ENCODE assay signal across 1 cellular context in genomic region chr5:119302449-119302848, GRCh38.
TF ChIP-seq lines count a peak whose summit lies in the region.

No MANE protein-coding gene starts in this region.

TF ChIP-seq in HepG2, 621 proteins besides CTCF, POLR2A, EP300 and RAD21 (continued from another document):
- TF ChIP-seq HBP1 (CRISPR knock-in tag; IDR thresholded peaks at IDR 0.05; ENCODE audit: low read depth) (no peak), ARID5B (CRISPR knock-in tag; IDR thresholded peaks at IDR 0.05) (no peak), ZNF136 (CRISPR knock-in tag; IDR thresholded peaks at IDR 0.05; ENCODE audit: low read depth) (no peak), TAF1 (CRISPR knock-in tag; IDR thresholded peaks at IDR 0.05) (no peak), SNAPC5 (CRISPR knock-in tag; IDR thresholded peaks at IDR 0.05; ENCODE audit: borderline replicate concordance) (no peak), ZNF274 (CRISPR knock-in tag; IDR thresholded peaks at IDR 0.05) (no peak), ZFP36L2 (CRISPR knock-in tag; IDR thresholded peaks at IDR 0.05) (no peak), SOX5 (CRISPR knock-in tag; IDR thresholded peaks at IDR 0.05; ENCODE audit: borderline replicate concordance) (no peak), HHEX (CRISPR knock-in tag; IDR thresholded peaks at IDR 0.05) (no peak)
